Comparison of ENCODE assay signal across 12 cellular contexts in the genomic region with DNA sequence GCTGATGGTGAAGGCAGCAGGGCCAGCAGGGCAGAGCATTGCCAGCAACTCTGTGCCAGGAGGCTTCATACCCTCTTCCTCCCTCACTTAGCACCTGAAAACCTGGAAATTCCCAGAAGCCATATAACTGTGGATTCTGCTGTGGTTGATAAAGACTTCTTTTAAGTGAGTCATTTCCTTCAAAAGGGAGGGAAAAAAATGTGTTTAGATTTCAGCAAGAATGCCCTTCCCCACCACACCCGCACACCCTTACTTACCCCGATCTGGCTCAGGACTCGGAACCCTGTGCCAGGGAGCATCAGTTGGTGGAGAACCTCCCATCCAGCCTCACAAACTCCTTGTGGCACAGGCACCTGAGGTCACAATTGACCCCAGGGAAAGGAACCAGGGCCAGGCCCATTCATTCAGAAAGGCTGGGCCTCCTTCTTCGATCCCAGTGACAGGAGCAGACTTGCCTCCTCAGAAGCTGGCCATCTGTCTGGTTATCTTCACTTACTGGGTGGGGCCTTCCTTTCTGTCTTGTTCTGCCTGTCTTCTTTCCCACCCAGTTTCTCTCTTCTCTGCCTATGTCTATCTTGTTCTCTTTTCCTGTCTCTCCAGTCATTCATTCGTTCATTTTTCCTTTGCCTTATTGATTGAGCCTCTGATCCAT.
DNase-seq lines count a peak whose midpoint lies in the region; ATAC-seq, FAIRE-seq and TF ChIP-seq lines count a peak whose summit lies in the region.
"Had no signal": no experiment of that assay in that cellular context is flagged by ENCODE, and none has a peak within 500 bp of the region (broad histone marks: within the 10 kb centered on the region; RNA-seq: fewer than 3 reads in every experiment).

No MANE protein-coding gene starts in this region.

- no peak overlapping the region for H4K5ac ChIP-seq in H9 (ENCODE audit: insufficient read length, low read depth, low read length)

- H3F3A ChIP-seq in MM.1S (ENCODE audit: insufficient read depth, low read length), result no peaks in the 10 kb centered on the region

- no peaks in the 10 kb centered on the region for H3K23me2 ChIP-seq in H9 (ENCODE audit: insufficient read length, low read depth, low read length, poor library complexity, severe bottlenecking)

- H3K4me1 ChIP-seq in endothelial cell of umbilical vein (ENCODE audit: control insufficient read depth, extremely low read depth, insufficient read depth, low read length) (peaks cover 9% of the 10 kb centered on the region), osteoblast (ENCODE audit: insufficient read depth, low read length) (peaks cover 11% of the 10 kb centered on the region), H9 (ENCODE audit: insufficient read depth, low read length) (no peaks in the 10 kb centered on the region), MM.1S (ENCODE audit: low read length) (peaks cover 4% of the 10 kb centered on the region; the same call in 1 of the 2 replicates)

- no peaks in the 10 kb centered on the region for H3K9me3 Mint-ChIP-seq in H9
- H3K9me3 Mint-ChIP-seq in activated CD4-positive, alpha-beta T cell treated with anti-CD3 and anti-CD28 coated beads for 36 hours (ENCODE audit: low read depth), result no peaks in the 10 kb centered on the region
- H3K9me3 Mint-ChIP-seq: stimulated activated naive CD8-positive, alpha-beta T cell treated with anti-CD3 and anti-CD28 coated beads, Interleukin-15, amount 100 ng/mL, for 72 hours had no signal

- no peaks in the 10 kb centered on the region for H3K79me1 ChIP-seq in H9 (ENCODE audit: insufficient read depth, low read depth, low read length, poor library complexity, severe bottlenecking)

- H3T11ph ChIP-seq in H9 (ENCODE audit: low read length), result no peak overlapping the region

- no peak overlapping the region for H3K4me3 Mint-ChIP-seq in H9
- H3K4me3 Mint-ChIP-seq in activated CD4-positive, alpha-beta T cell treated with anti-CD3 and anti-CD28 coated beads for 36 hours, result no peak overlapping the region
- H3K4me3 Mint-ChIP-seq: activated CD8-positive, alpha-beta memory T cell treated with anti-CD3 and anti-CD28 coated beads, Interleukin-2, amount 10 ng/mL, durations not matched to agents 7 days and 5 days; stimulated activated naive CD8-positive, alpha-beta T cell treated with anti-CD3 and anti-CD28 coated beads, Interleukin-15, amount 100 ng/mL, for 72 hours had no signal

- no peaks in the 10 kb centered on the region for H3K27me3 Mint-ChIP-seq in H9 (ENCODE audit: low read depth)
- no peaks in the 10 kb centered on the region for H3K27me3 Mint-ChIP-seq in activated CD4-positive, alpha-beta T cell treated with anti-CD3 and anti-CD28 coated beads for 36 hours
- H3K27me3 Mint-ChIP-seq: stimulated activated naive CD8-positive, alpha-beta T cell treated with anti-CD3 and anti-CD28 coated beads, Interleukin-15, amount 100 ng/mL, for 72 hours had no signal

- no peak overlapping the region for H3K9ac ChIP-seq in endothelial cell of umbilical vein (replicated peaks; ENCODE audit: extremely low read depth, insufficient read depth, low read length)
- H3K9ac ChIP-seq in H9 (ENCODE audit: extremely low read depth, insufficient read length, low read length), result no peak overlapping the region
- H3K9ac ChIP-seq in MM.1S (ENCODE audit: low read length), result no peak overlapping the region

- intact Hi-C loops in endothelial cell of umbilical vein (cut with micrococcal nuclease), result loop anchor here (2.0 kb wide), 1 partner anchor 66 kb away; no protein-coding TSS in a partner anchor
- intact Hi-C loops in activated CD4-positive, alpha-beta T cell treated with anti-CD3 and anti-CD28 coated beads for 36 hours (cut with DNase I, micrococcal nuclease), result loop anchor here (10.0 kb wide), 2 partner anchors 188 to 1838 kb away; no protein-coding TSS in a partner anchor

- H3K9me3 ChIP-seq in endothelial cell of umbilical vein (replicated peaks; ENCODE audit: control insufficient read depth, insufficient read depth, low read length) (no peaks in the 10 kb centered on the region), osteoblast (ENCODE audit: low read depth, low read length) (no peaks in the 10 kb centered on the region), H9 (ENCODE audit: control insufficient read depth, low read depth, low read length) (no peaks in the 10 kb centered on the region), MM.1S (replicated peaks; ENCODE audit: insufficient read depth, low read length) (no peaks in the 10 kb centered on the region)

- WGBS in H9 (ENCODE audit: extremely low coverage, insufficient read length, low lambda C conversion rate), result no CpG with 5 or more reads among the region's 5 CpGs

- POLR2A ChIA-PET in endothelial cell of umbilical vein (lab: Charles Lee), result no interaction called here
- POLR2A ChIA-PET in activated CD4-positive, alpha-beta T cell treated with anti-CD3 and anti-CD28 coated beads for 36 hours (lab: Charles Lee), result no interaction called here

- ATAC-seq in activated CD4-positive, alpha-beta T cell treated with anti-CD3 and anti-CD28 coated beads for 36 hours, result no peak
- ATAC-seq: activated CD8-positive, alpha-beta memory T cell treated with anti-CD3 and anti-CD28 coated beads, Interleukin-2, amount 10 ng/mL, durations not matched to agents 7 days and 5 days; stimulated activated naive CD8-positive, alpha-beta T cell treated with anti-CD3 and anti-CD28 coated beads, Interleukin-15, amount 100 ng/mL, for 72 hours had no signal

- H3K4me1 Mint-ChIP-seq in H9, result peaks cover 8 to 11% of the 10 kb centered on the region in 2 experiments; a peak in 3 of 4 replicates
- no peaks in the 10 kb centered on the region for H3K4me1 Mint-ChIP-seq in activated CD4-positive, alpha-beta T cell treated with anti-CD3 and anti-CD28 coated beads for 36 hours
- H3K4me1 Mint-ChIP-seq: stimulated activated naive CD8-positive, alpha-beta T cell treated with anti-CD3 and anti-CD28 coated beads, Interleukin-15, amount 100 ng/mL, for 72 hours had no signal

- H3K14ac ChIP-seq in H9 (ENCODE audit: insufficient read depth, low read length), result no peak overlapping the region

- H3K36me3 Mint-ChIP-seq in H9 (ENCODE audit: insufficient read depth in 1 of 3, low read depth in 3 of 3), result no peaks in the 10 kb centered on the region; a peak in 1 of 7 replicates
- H3K36me3 Mint-ChIP-seq in activated CD4-positive, alpha-beta T cell treated with anti-CD3 and anti-CD28 coated beads for 36 hours (ENCODE audit: low read depth), result no peaks in the 10 kb centered on the region
- H3K36me3 Mint-ChIP-seq: activated CD8-positive, alpha-beta memory T cell treated with anti-CD3 and anti-CD28 coated beads, Interleukin-2, amount 10 ng/mL, durations not matched to agents 7 days and 5 days had no signal

- no peak overlapping the region for H2BK120ac ChIP-seq in H9 (ENCODE audit: low read depth, low read length, poor library complexity, severe bottlenecking)

- H3K4me3 ChIP-seq in endothelial cell of umbilical vein (replicated peaks in 1 of 3; ENCODE audit: insufficient read depth in 1 of 3, low read depth in 1 of 3, low read length in 3 of 3) (no peak overlapping the region), osteoblast (ENCODE audit: insufficient read depth, low read length) (no peak overlapping the region), MM.1S (ENCODE audit: low read length) (no peak overlapping the region)
- H3K4me3 ChIP-seq: SK-N-MC had no signal

- H3K56ac ChIP-seq in H9 (ENCODE audit: insufficient read length, low read depth, low read length), result no peak overlapping the region

- no peak overlapping the region for H3K23ac ChIP-seq in H9 (ENCODE audit: insufficient read length, low read depth, low read length)

- H2BK5ac ChIP-seq in H9 (ENCODE audit: insufficient read length, low read length), result no peak overlapping the region

- H3K36me3 ChIP-seq in endothelial cell of umbilical vein (ENCODE audit: control insufficient read depth in 2 of 2, extremely low read depth in 1 of 2, insufficient read depth in 2 of 2, low read length in 2 of 2), result no peaks in the 10 kb centered on the region
- H3K36me3 ChIP-seq in osteoblast (ENCODE audit: insufficient read depth, low read length), result no peaks in the 10 kb centered on the region
- no peaks in the 10 kb centered on the region for H3K36me3 ChIP-seq in MM.1S (replicated peaks; ENCODE audit: insufficient read depth, low read length)

- H4K8ac ChIP-seq in H9 (replicated peaks; ENCODE audit: insufficient read length, low read depth, low read length), result no peak overlapping the region

- dilution Hi-C loops in endothelial cell of umbilical vein (cut with MboI; ENCODE audit: extremely low pct_ligation_motif_present, low sequenced_read_pairs), result no loop called here

- no peak overlapping the region for H3K4me2 ChIP-seq in endothelial cell of umbilical vein (ENCODE audit: insufficient read depth, low read length)
- no peak overlapping the region for H3K4me2 ChIP-seq in osteoblast (ENCODE audit: insufficient read depth, low read length)
- H3K4me2 ChIP-seq in H9 (ENCODE audit: insufficient read depth, insufficient read length, low read length), result no peak overlapping the region
- no peak overlapping the region for H3K4me2 ChIP-seq in MM.1S (ENCODE audit: low read depth, low read length)

- H3K9me1 ChIP-seq in endothelial cell of umbilical vein (replicated peaks; ENCODE audit: control insufficient read depth, extremely low read depth, insufficient read depth, low read length), result no peaks in the 10 kb centered on the region

- DNase-seq in EL (peak; percentile 83), NCI-H446 treated with DMSO at 0.1 percent for 48 hours (lab: John Stamatoyannopoulos, UW) (peak; percentile 20), endothelial cell of umbilical vein (ENCODE audit: low read depth, low spot score) (peak; percentile 76), osteoblast (ENCODE audit: insufficient read length, low spot score, missing footprints) (no peak), H9 (no peak), NCI-H1694 treated with DMSO at 0.1 percent for 48 hours (lab: John Stamatoyannopoulos, UW) (no peak), MM.1S (no peak)
- DNase-seq in activated CD4-positive, alpha-beta T cell treated with anti-CD3 and anti-CD28 coated beads for 36 hours, result no peak
- DNase-seq: activated CD8-positive, alpha-beta memory T cell treated with anti-CD3 and anti-CD28 coated beads, Interleukin-2, amount 10 ng/mL, durations not matched to agents 7 days and 5 days; NCI-H345; stimulated activated naive CD8-positive, alpha-beta T cell treated with anti-CD3 and anti-CD28 coated beads, Interleukin-15, amount 100 ng/mL, for 72 hours had no signal

- BruUV-seq in endothelial cell of umbilical vein (replicated peaks; lab: Mats Ljungman, UMichigan), result no TSS peak

- H2BK12ac ChIP-seq in H9 (ENCODE audit: insufficient read length, low read depth, low read length), result no peak overlapping the region

- H2AFZ ChIP-seq in endothelial cell of umbilical vein (ENCODE audit: low read depth, low read length) (peak overlapping the region; percentile 65), osteoblast (ENCODE audit: low read length) (peak overlapping the region; percentile 17), H9 (ENCODE audit: low read length) (no peak overlapping the region), MM.1S (ENCODE audit: low read length) (no peak overlapping the region)

- no peak overlapping the region for H3K4ac ChIP-seq in H9 (ENCODE audit: low read depth, low read length)

- H2AK5ac ChIP-seq in H9 (ENCODE audit: insufficient read length, low read length), result no peak overlapping the region

- H4K91ac ChIP-seq in H9 (ENCODE audit: insufficient read length, low read depth, low read length), result no peak overlapping the region

- H2BK15ac ChIP-seq in H9 (ENCODE audit: low read depth, low read length), result no peak overlapping the region

- H4K20me1 ChIP-seq in endothelial cell of umbilical vein (replicated peaks; ENCODE audit: control insufficient read depth, extremely low read depth, insufficient read depth, low read length) (no peaks in the 10 kb centered on the region), osteoblast (ENCODE audit: insufficient read depth, low read length) (no peaks in the 10 kb centered on the region), H9 (ENCODE audit: control insufficient read depth, insufficient read depth, insufficient read length) (no peaks in the 10 kb centered on the region), MM.1S (ENCODE audit: insufficient read depth, low read length) (no peaks in the 10 kb centered on the region)

- no peak overlapping the region for H3K27ac Mint-ChIP-seq in H9
- no peak overlapping the region for H3K27ac Mint-ChIP-seq in activated CD4-positive, alpha-beta T cell treated with anti-CD3 and anti-CD28 coated beads for 36 hours
- H3K27ac Mint-ChIP-seq: activated CD8-positive, alpha-beta memory T cell treated with anti-CD3 and anti-CD28 coated beads, Interleukin-2, amount 10 ng/mL, durations not matched to agents 7 days and 5 days; stimulated activated naive CD8-positive, alpha-beta T cell treated with anti-CD3 and anti-CD28 coated beads, Interleukin-15, amount 100 ng/mL, for 72 hours had no signal

- CTCF ChIA-PET in endothelial cell of umbilical vein (lab: Charles Lee), result interaction anchor here (1.0 to 2.6 kb wide), 5 partner anchors 8 to 697 kb away, joined by 3 to 13 read pairs (median 4); a partner anchor contains a TSS
- CTCF ChIA-PET in activated CD4-positive, alpha-beta T cell treated with anti-CD3 and anti-CD28 coated beads for 36 hours (lab: Charles Lee), result no interaction called here

- no peaks in the 10 kb centered on the region for H3K9me2 ChIP-seq in MM.1S (replicated peaks; ENCODE audit: insufficient read depth, low read length)

- H2BK20ac ChIP-seq in H9 (ENCODE audit: low read depth, low read length, poor library complexity, severe bottlenecking), result no peak overlapping the region

- H3K18ac ChIP-seq in H9 (ENCODE audit: insufficient read length, low read depth, low read length), result no peak overlapping the region

- TF ChIP-seq POLR2A in endothelial cell of umbilical vein (IDR thresholded peaks at IDR 0.05; ENCODE audit: low read depth, low read length), result no peak

- peak; percentile 83 for FAIRE-seq in endothelial cell of umbilical vein (lab: Jason Lieb, UNC)

- TF ChIP-seq CTCF in endothelial cell of umbilical vein (IDR thresholded peaks at IDR 0.05; ENCODE audit: extremely low read depth in 1 of 2, insufficient read depth in 1 of 2, low read depth in 1 of 2, low read length in 2 of 2) (no peak), osteoblast (IDR thresholded peaks at IDR 0.05; ENCODE audit: extremely low read depth, low read depth, low read length) (no peak), H9 (conservative IDR thresholded peaks at IDR 0.05) (no peak), MM.1S (IDR thresholded peaks at IDR 0.05; ENCODE audit: low read length) (no peak)

- H3K79me2 ChIP-seq in endothelial cell of umbilical vein (ENCODE audit: control insufficient read depth, insufficient read depth, low read length) (no peaks in the 10 kb centered on the region), osteoblast (ENCODE audit: insufficient read depth, low read length) (no peaks in the 10 kb centered on the region), H9 (ENCODE audit: insufficient read depth, low read length) (no peaks in the 10 kb centered on the region), MM.1S (ENCODE audit: low read length) (no peaks in the 10 kb centered on the region)

- H3K27me3 ChIP-seq in endothelial cell of umbilical vein (ENCODE audit: control insufficient read depth in 2 of 2, insufficient read depth in 2 of 2, low read length in 2 of 2) (no peaks in the 10 kb centered on the region), osteoblast (ENCODE audit: insufficient read depth, low read length) (peaks cover 2% of the 10 kb centered on the region), H9 (ENCODE audit: insufficient read depth, low read length) (no peaks in the 10 kb centered on the region), MM.1S (replicated peaks; ENCODE audit: insufficient read depth, low read length) (no peaks in the 10 kb centered on the region)

- H3K27ac ChIP-seq in endothelial cell of umbilical vein (ENCODE audit: insufficient read depth, low read depth, low read length) (no peak overlapping the region), osteoblast (ENCODE audit: low read depth, low read length) (no peak overlapping the region), H9 (ENCODE audit: insufficient read length, low read depth, low read length) (no peak overlapping the region), MM.1S (ENCODE audit: low read length) (no peak overlapping the region)
- H3K27ac ChIP-seq: SK-N-MC had no signal

Comparison
In these comparisons a context has a peak if more than half of its experiments do, and no peak if none do; other contexts are left out.
1. DNase-seq: peak in EL (single experiment), NCI-H446 treated with DMSO at 0.1 percent for 48 hours (single experiment) and endothelial cell of umbilical vein (single experiment); none in osteoblast (single experiment), H9 (single experiment), NCI-H1694 treated with DMSO at 0.1 percent for 48 hours (single experiment), activated CD4-positive, alpha-beta T cell treated with anti-CD3 and anti-CD28 coated beads for 36 hours (single experiment) and MM.1S (single experiment).
2. H2AFZ ChIP-seq: peak in endothelial cell of umbilical vein (single experiment) and osteoblast (single experiment); none in H9 (single experiment) and MM.1S (single experiment).